ENCODE assay signal across 18 cellular contexts in genomic region chr5:11289208-11289607, GRCh38.
A peak's percentile ranks its signal among the peaks of the same experiment; 100 is the strongest.
DNase-seq lines count a peak whose midpoint lies in the region; ATAC-seq, FAIRE-seq and TF ChIP-seq lines count a peak whose summit lies in the region.
"Had no signal": no experiment of that assay in that cellular context is flagged by ENCODE, and none has a peak within 500 bp of the region (broad histone marks: within the 10 kb centered on the region; RNA-seq: fewer than 3 reads in every experiment).

No MANE protein-coding gene starts in this region.

- intact Hi-C loops in heart right ventricle (cut with DNase I): loop anchor here in 1 of 10 donors (10.0 kb wide), 1 partner anchor 326 kb away; no protein-coding TSS in a partner anchor
- intact Hi-C loops in cardiac septum (cut with DNase I): no loop called here

- no peak overlapping the region for H3K27ac ChIP-seq in heart right ventricle

- no peaks in the 10 kb centered on the region for H3K9me3 Mint-ChIP-seq in activated T-cell treated with anti-CD3 and anti-CD28 coated beads, Interleukin-2, amount 50 U/mL, for 24 hours

- no peaks in the 10 kb centered on the region for H3K4me1 Mint-ChIP-seq in activated T-cell treated with anti-CD3 and anti-CD28 coated beads, Interleukin-2, amount 50 U/mL, for 24 hours (ENCODE audit: low read depth)
- H3K4me1 Mint-ChIP-seq: CD4-positive, CD25-positive, alpha-beta regulatory T cell; CD8-positive, alpha-beta memory T cell had no signal

- H3K36me3 ChIP-seq in heart right ventricle: no peaks in the 10 kb centered on the region
- H3K36me3 ChIP-seq: BE2C had no signal

- no peaks in the 10 kb centered on the region for H3K27me3 ChIP-seq in heart right ventricle
- H3K27me3 ChIP-seq: BE2C had no signal

- peaks cover 0 to 5% (median 0%) of the 10 kb centered on the region in 9 donors for H3K4me1 ChIP-seq in heart right ventricle
- H3K4me1 ChIP-seq: BE2C had no signal

- WGBS in heart right ventricle, 2 donors: 14 to 24% methylated on average over 4 of the region's 4 CpGs

- peaks cover 6% of the 10 kb centered on the region for H3K27me3 Mint-ChIP-seq in activated T-cell treated with anti-CD3 and anti-CD28 coated beads, Interleukin-2, amount 50 U/mL, for 24 hours
- H3K27me3 Mint-ChIP-seq: CD4-positive, CD25-positive, alpha-beta regulatory T cell; CD8-positive, alpha-beta memory T cell had no signal

- DNase-seq in heart right ventricle (no peak), cardiac septum (ENCODE audit: low spot score) (no peak), HTR-8/SVneo (ENCODE audit: insufficient read length, low spot score) (no peak), inferior parietal cortex (ENCODE audit: extremely low spot score) (peak; percentile 52), retina (no peak)
- no peak for DNase-seq in activated T-cell treated with anti-CD3 and anti-CD28 coated beads, Interleukin-2, amount 50 U/mL, for 24 hours
- DNase-seq: BE2C; C1 segment of cervical spinal cord; CD4-positive, CD25-positive, alpha-beta regulatory T cell; CD8-positive, alpha-beta memory T cell; COR-L47; HCEC 1CT had no signal

- peaks cover 0 to 13% (median 0%) of the 10 kb centered on the region in 11 donors for H3K9me3 ChIP-seq in heart right ventricle
- H3K9me3 ChIP-seq: BE2C had no signal

- no peak overlapping the region for H3K4me3 Mint-ChIP-seq in activated T-cell treated with anti-CD3 and anti-CD28 coated beads, Interleukin-2, amount 50 U/mL, for 24 hours
- H3K4me3 Mint-ChIP-seq: CD4-positive, CD25-positive, alpha-beta regulatory T cell; CD8-positive, alpha-beta memory T cell; GM23338 had no signal

- peak; percentile 46 for FAIRE-seq in HTR-8/SVneo (lab: Jason Lieb, UNC)
- FAIRE-seq: D721Med, G401.6, GM12891, H54 had no signal

- H3K4me3 ChIP-seq in heart right ventricle: no peak overlapping the region
- H3K4me3 ChIP-seq: GM23338 had no signal

- no peaks in the 10 kb centered on the region for H3K36me3 Mint-ChIP-seq in activated T-cell treated with anti-CD3 and anti-CD28 coated beads, Interleukin-2, amount 50 U/mL, for 24 hours (ENCODE audit: low read depth)
- H3K36me3 Mint-ChIP-seq: CD4-positive, CD25-positive, alpha-beta regulatory T cell had no signal

- TF ChIP-seq CTCF in heart right ventricle (IDR thresholded peaks at IDR 0.05): no peak

- ATAC-seq in heart right ventricle (peak in 6 of 8 donors; percentile 19 to 85 (median 50)), GM19035 (IDR thresholded peaks at IDR 0.05; ENCODE audit: unreplicated experiment) (no peak)

- no peak overlapping the region for H3K27ac Mint-ChIP-seq in activated T-cell treated with anti-CD3 and anti-CD28 coated beads, Interleukin-2, amount 50 U/mL, for 24 hours
- H3K27ac Mint-ChIP-seq: CD4-positive, CD25-positive, alpha-beta regulatory T cell; CD8-positive, alpha-beta memory T cell; GM23338 had no signal
